Comparison of ENCODE assay signal across 8 cellular contexts in the genomic region with DNA sequence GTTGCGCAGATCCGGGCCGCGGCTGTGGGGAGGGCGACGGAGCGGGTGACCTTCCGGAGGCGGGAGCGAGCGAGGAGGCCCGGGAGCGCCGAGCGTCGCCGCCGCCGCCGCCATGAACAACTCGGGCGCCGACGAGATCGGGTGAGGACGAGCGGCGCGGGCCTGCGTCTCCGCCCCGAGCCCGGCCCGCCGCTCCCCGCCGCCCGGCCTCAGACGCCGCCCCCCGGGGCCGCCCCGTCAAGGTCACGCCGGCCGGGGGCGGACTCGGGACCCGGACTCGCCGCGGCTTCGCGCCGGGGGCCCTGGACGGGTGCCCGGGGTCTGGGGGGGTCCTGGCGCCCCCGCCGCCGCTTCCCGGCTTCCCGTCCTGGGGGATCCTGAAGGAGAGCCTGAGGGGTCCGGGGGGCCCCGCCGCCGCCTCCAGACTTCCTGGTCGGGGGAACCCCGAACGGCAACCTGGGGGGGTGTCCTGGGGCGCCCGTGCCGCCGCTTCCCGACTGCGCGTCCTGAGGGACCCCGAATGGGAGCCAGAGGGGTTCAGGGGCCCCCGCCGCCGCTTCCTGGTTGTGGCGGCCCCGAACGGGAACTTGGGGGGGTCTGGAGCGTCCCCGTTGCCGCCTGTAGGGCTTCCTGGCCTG. TPM values are rescaled to one million over a fixed set of nuclear protein-coding genes. Genes with fewer than 3 reads are reported as not detected.
A peak's percentile ranks its signal among the peaks of the same experiment; 100 is the strongest.
DNase-seq lines count a peak whose midpoint lies in the region; ATAC-seq and TF ChIP-seq lines count a peak whose summit lies in the region.

No MANE protein-coding gene starts in this region.

- H3K9me3 Mint-ChIP-seq in CD8-positive, alpha-beta T cell: no peaks in the 10 kb centered on the region

- CTCF ChIA-PET in CD8-positive, alpha-beta T cell (lab: Charles Lee): no interaction called here

- H3K27ac Mint-ChIP-seq in CD8-positive, alpha-beta T cell: peak overlapping the region; percentile 75

- no peak for TF ChIP-seq CTCF in CD8-positive, alpha-beta T cell (IDR thresholded peaks at IDR 0.05)
- TF ChIP-seq CTCF in left lung (IDR thresholded peaks at IDR 0.05): no peak

- H3K4me1 ChIP-seq in CD8-positive, alpha-beta T cell (ENCODE audit: insufficient read depth, low read length): peaks cover 48% of the 10 kb centered on the region
- H3K4me1 ChIP-seq in left lung: peaks cover 43 to 67% of the 10 kb centered on the region in 2 donors

- H3K27me3 ChIP-seq in CD8-positive, alpha-beta T cell (ENCODE audit: insufficient read depth, low read length): no peaks in the 10 kb centered on the region
- no peaks in the 10 kb centered on the region for H3K27me3 ChIP-seq in MG63
- H3K27me3 ChIP-seq in left lung: peaks cover 0 to 13% of the 10 kb centered on the region in 2 donors

- no peaks in the 10 kb centered on the region for H3K27me3 Mint-ChIP-seq in CD8-positive, alpha-beta T cell (ENCODE audit: low read depth)

- peak overlapping the region; percentile 60 for H3K4me3 ChIP-seq in CD8-positive, alpha-beta T cell (ENCODE audit: low read depth, low read length)
- peak overlapping the region; percentile 79 for H3K4me3 ChIP-seq in MG63
- peak overlapping the region; percentile 91 to 97 for H3K4me3 ChIP-seq in left lung

- peak overlapping the region; percentile 94 for H3K4me3 Mint-ChIP-seq in CD8-positive, alpha-beta T cell

- POLR2A ChIA-PET in CD8-positive, alpha-beta T cell (lab: Charles Lee): interaction anchor here (1.3 to 1.4 kb wide), 2 partner anchors 37 to 139 kb away, joined by 5 to 10 read pairs; a partner anchor contains a TSS

- peak overlapping the region; percentile 81 for H3K27ac ChIP-seq in CD8-positive, alpha-beta T cell (ENCODE audit: low read depth, low read length)
- H3K27ac ChIP-seq in angular gyrus (ENCODE audit: low read depth, low read length): peak overlapping the region; percentile 76
- peak overlapping the region; percentile 90 to 94 for H3K27ac ChIP-seq in left lung

- H3K4me1 Mint-ChIP-seq in CD8-positive, alpha-beta T cell (ENCODE audit: low read depth): peaks cover 46% of the 10 kb centered on the region

- H3K36me3 Mint-ChIP-seq in CD8-positive, alpha-beta T cell: peaks cover 24% of the 10 kb centered on the region

- intact Hi-C loops in CD8-positive, alpha-beta T cell (cut with DNase I, micrococcal nuclease): loop anchor here (1.0 to 5.0 kb wide), 11 partner anchors 24 to 457 kb away; a partner anchor contains a TSS
- intact Hi-C loops in left lung (cut with DNase I): no loop called here

- DNase-seq in CD8-positive, alpha-beta T cell: peak; percentile 23 to 69 (median 46)
- DNase-seq in MG63 (peak; percentile 31), left lung (peak in 1 of 2 donors; percentile 89), midbrain (lab: John Stamatoyannopoulos, UW) (no peak), NCI-H446 treated with DMSO at 0.1 percent for 48 hours (lab: John Stamatoyannopoulos, UW) (no peak)
- DNase-seq in stimulated activated naive CD4-positive, alpha-beta T cell treated with Interleukin-2 at 50 U/mL for 16 hours (lab: John Stamatoyannopoulos, UW): peak; percentile 47

- peaks cover 5% of the 10 kb centered on the region for H3K36me3 ChIP-seq in CD8-positive, alpha-beta T cell (ENCODE audit: insufficient read depth, low read length)
- H3K36me3 ChIP-seq in MG63 (peaks cover 1% of the 10 kb centered on the region), left lung (peaks cover 0 to 10% of the 10 kb centered on the region in 2 donors)

- H3K9me3 ChIP-seq in CD8-positive, alpha-beta T cell (ENCODE audit: low read length): no peaks in the 10 kb centered on the region
- H3K9me3 ChIP-seq in MG63 (no peaks in the 10 kb centered on the region), left lung (no peaks in the 10 kb centered on the region)

- ATAC-seq in CD8-positive, alpha-beta T cell: peak; percentile 19
- ATAC-seq in GM21723 (IDR thresholded peaks at IDR 0.05; ENCODE audit: unreplicated experiment) (peak; percentile 31), left lung (no peak)

RNA-seq across cellular contexts. Expression of a gene that starts 0.4 kb away (rescaled TPM):
- total RNA-seq in CD8-positive, alpha-beta T cell: 100 to 1,000 TPM; 140 to 144 TPM
- total RNA-seq in MG63 (2014; rRNA removed; shearing (Covaris generic); ENCODE audit: low replicate concordance): 107 and 149 TPM in 2 replicates
- total RNA-seq in left lung: 100 to 1,000 TPM in 1 of 2 donors, 10 to 100 TPM in 1; 87.6 to 132 TPM

RNA-seq across cellular contexts. Expression of a gene that starts 6.4 kb away (rescaled TPM):
- 10 to 100 TPM in 1 of 2 experiments, 1 to 10 TPM in 1; 9.5 to 11.4 TPM for total RNA-seq in CD8-positive, alpha-beta T cell
- 22.1 and 30.7 TPM in 2 replicates for total RNA-seq in MG63 (2014; rRNA removed; shearing (Covaris generic); ENCODE audit: low replicate concordance)
- 10 to 100 TPM in 1 of 2 donors, 1 to 10 TPM in 1; 5.9 to 19.2 TPM for total RNA-seq in left lung

RNA-seq across cellular contexts. Expression of a gene that starts 24.1 kb away (rescaled TPM):
- total RNA-seq in CD8-positive, alpha-beta T cell: 10 to 100 TPM; 38.6 to 41.1 TPM
- 19.3 and 49.5 TPM in 2 replicates for total RNA-seq in MG63 (2014; rRNA removed; shearing (Covaris generic); ENCODE audit: low replicate concordance)
- total RNA-seq in left lung: 10 to 100 TPM; 84.4 to 85.4 TPM

RNA-seq across cellular contexts. Expression of a gene that starts 30.4 kb away (rescaled TPM):
- 1,000 to 10,000 TPM; 2,066 to 2,071 TPM for total RNA-seq in CD8-positive, alpha-beta T cell
- 702 and 820 TPM in 2 replicates for total RNA-seq in MG63 (2014; rRNA removed; shearing (Covaris generic); ENCODE audit: low replicate concordance)
- 100 to 1,000 TPM; 942 to 951 TPM for total RNA-seq in left lung

RNA-seq across cellular contexts. Expression of a gene that starts 42.1 kb away (rescaled TPM):
- under 1 TPM; 0.27 to 0.33 TPM for total RNA-seq in CD8-positive, alpha-beta T cell
- total RNA-seq in MG63 (2014; rRNA removed; shearing (Covaris generic); ENCODE audit: low replicate concordance): 0.59 and 2.0 TPM in 2 replicates
- total RNA-seq in left lung: under 1 TPM; 0.06 to 0.10 TPM

Comparison
In these comparisons a context has a peak if more than half of its experiments do, and no peak if none do; other contexts are left out.
1. DNase-seq: peak in CD8-positive, alpha-beta T cell (7 of 7), MG63 (single experiment) and stimulated activated naive CD4-positive, alpha-beta T cell treated with Interleukin-2 at 50 U/mL for 16 hours (single experiment); none in midbrain (single experiment) and NCI-H446 treated with DMSO at 0.1 percent for 48 hours (single experiment).
2. intact Hi-C loops: an anchor here in CD8-positive, alpha-beta T cell (1.0 to 5.0 kb wide); none called in left lung.
3. Peak in every context shown above with its lines, with median percentiles within 50 percentile points of each other: H3K27ac ChIP-seq and H3K4me3 ChIP-seq.